Comparison of ENCODE assay signal across 16 cellular contexts in genomic region chr4:148023782-148024181, GRCh38.
DNase-seq lines count a peak whose midpoint lies in the region; ATAC-seq and TF ChIP-seq lines count a peak whose summit lies in the region.
"Had no signal": no experiment of that assay in that cellular context is flagged by ENCODE, and none has a peak within 500 bp of the region (broad histone marks: within the 10 kb centered on the region; RNA-seq: fewer than 3 reads in every experiment).

No MANE protein-coding gene starts in this region.

- peak overlapping the region; percentile 43 to 54 for H3K27ac ChIP-seq in ascending aorta

- TF ChIP-seq CTCF in AG10803 (conservative IDR thresholded peaks at IDR 0.05; ENCODE audit: low read length) (no peak), ascending aorta (IDR thresholded peaks at IDR 0.05) (no peak)

- H3K27me3 ChIP-seq in ascending aorta (no peaks in the 10 kb centered on the region), skeletal muscle satellite cell (ENCODE audit: control insufficient read depth, insufficient read depth, low read length) (no peaks in the 10 kb centered on the region), H7 (ENCODE audit: control insufficient read depth, insufficient read depth, low read length) (no peaks in the 10 kb centered on the region)

- peak overlapping the region; percentile 83 for H3K4me2 ChIP-seq in skeletal muscle satellite cell (ENCODE audit: low read length)

- ATAC-seq in left lobe of liver (peak; percentile 91), GM18873 (IDR thresholded peaks at IDR 0.05; ENCODE audit: low FRiP score, unreplicated experiment) (no peak)
- ATAC-seq in activated CD4-positive, CD25-positive, alpha-beta regulatory T cell treated with anti-CD3 and anti-CD28 coated beads, Interleukin-2, amount 50 U/mL, for 24 hours = no peak

- intact Hi-C loops in ascending aorta (cut with DNase I) = no loop called here

- peaks cover 0 to 32% of the 10 kb centered on the region in 2 donors for H3K4me1 ChIP-seq in ascending aorta
- H3K4me1 ChIP-seq in skeletal muscle satellite cell (ENCODE audit: control insufficient read depth, insufficient read depth, low read length) = peaks cover 28% of the 10 kb centered on the region

- DNase-seq in AG10803 (ENCODE audit: low read depth) (no peak), ascending aorta (ENCODE audit: low spot score in 2 of 2) (no peak), left lobe of liver (ENCODE audit: low spot score) (peak; percentile 66), hippocampal formation (lab: John Stamatoyannopoulos, UW) (no peak), H7 (no peak)
- DNase-seq: ACHN, C1 segment of cervical spinal cord, EL, Karpas-422, NCI-H1417, NCI-H2029 treated with DMSO at 0.1 percent for 48 hours, NCI-H510A, NCI-H82 had no signal

- H3K4me3 ChIP-seq in AG10803 (ENCODE audit: low read length) (peak overlapping the region; percentile 34), ascending aorta (peak overlapping the region; percentile 20 to 33), skeletal muscle satellite cell (ENCODE audit: low read length) (peak overlapping the region; percentile 53), H7 (ENCODE audit: insufficient read depth, low read depth, low read length) (no peak overlapping the region)

- peaks cover 0 to 2% of the 10 kb centered on the region in 2 donors for H3K36me3 ChIP-seq in ascending aorta
- H3K36me3 ChIP-seq in skeletal muscle satellite cell (ENCODE audit: insufficient read depth, low read length) = no peaks in the 10 kb centered on the region
- H3K36me3 ChIP-seq in H7 (replicated peaks; ENCODE audit: control insufficient read depth, insufficient read depth, low read length) = no peaks in the 10 kb centered on the region

- peak overlapping the region; percentile 62 for H3K9ac ChIP-seq in skeletal muscle satellite cell (ENCODE audit: low read depth, low read length)

- no peaks in the 10 kb centered on the region for H3K9me3 ChIP-seq in ascending aorta
- H3K9me3 ChIP-seq in skeletal muscle satellite cell (replicated peaks; ENCODE audit: low read length) = no peaks in the 10 kb centered on the region
